14 cellular contexts compared by ENCODE assay signal in genomic region chr6:20868397-20869185, GRCh38.
A peak's percentile ranks its signal among the peaks of the same experiment; 100 is the strongest.
DNase-seq lines count a peak whose midpoint lies in the region; ATAC-seq, FAIRE-seq and TF ChIP-seq lines count a peak whose summit lies in the region.
"Had no signal": no experiment of that assay in that cellular context is flagged by ENCODE, and none has a peak within 500 bp of the region (broad histone marks: within the 10 kb centered on the region; RNA-seq: fewer than 3 reads in every experiment).

No MANE protein-coding gene starts in this region.

- no peaks in the 10 kb centered on the region for H3K36me3 ChIP-seq in GM23338 (ENCODE audit: insufficient read depth)
- H3K36me3 ChIP-seq: BLaER1 had no signal

- H3K36me3 Mint-ChIP-seq in GM23338 (ENCODE audit: low read depth) (no peaks in the 10 kb centered on the region), nephron (ENCODE audit: low read depth) (no peaks in the 10 kb centered on the region)
- H3K36me3 Mint-ChIP-seq in activated naive CD8-positive, alpha-beta T cell treated with anti-CD3 and anti-CD28 coated beads, Interleukin-2, amount 50 U/mL, for 24 hours (ENCODE audit: low read depth): peaks cover 5% of the 10 kb centered on the region

- H3K4me3 ChIP-seq in GM23338: peak overlapping the region; percentile 19; the same call in 1 of the 2 replicates
- H3K4me3 ChIP-seq: BLaER1 had no signal

- H3K4me3 Mint-ChIP-seq in GM23338: peak overlapping the region; percentile 5; the same call in 1 of the 3 replicates
- H3K4me3 Mint-ChIP-seq in nephron: no peak overlapping the region
- no peak overlapping the region for H3K4me3 Mint-ChIP-seq in activated naive CD8-positive, alpha-beta T cell treated with anti-CD3 and anti-CD28 coated beads, Interleukin-2, amount 50 U/mL, for 24 hours
- H3K4me3 Mint-ChIP-seq: naive thymus-derived CD8-positive, alpha-beta T cell had no signal

- H3K4me1 ChIP-seq in GM23338 (ENCODE audit: insufficient read depth): peaks cover 72% of the 10 kb centered on the region
- H3K4me1 ChIP-seq: BLaER1 had no signal

- H3K27ac ChIP-seq in GM23338 (ENCODE audit: low read depth): peak overlapping the region; percentile 60
- H3K27ac ChIP-seq: BLaER1 had no signal

- TF ChIP-seq CTCF in GM23338 (conservative IDR thresholded peaks at IDR 0.05; ENCODE audit: low read depth in 2 of 2) (no peak), nephron (IDR thresholded peaks at IDR 0.05; ENCODE audit: unreplicated experiment in 3 of 3) (no peak)

- H4K20me1 ChIP-seq in GM23338 (replicated peaks; ENCODE audit: insufficient read depth): no peaks in the 10 kb centered on the region
- H4K20me1 ChIP-seq: BLaER1 had no signal

- FAIRE-seq in RCC 7860 (lab: Jason Lieb, UNC) (peak; percentile 21), urothelium cell line (lab: Jason Lieb, UNC) (no peak)
- FAIRE-seq: astrocyte had no signal

- DNase-seq in GM23338 (ENCODE audit: low spot score) (peak; percentile 78), NCI-H2029 (lab: John Stamatoyannopoulos, UW) (peak; percentile 58), RCC 7860 (ENCODE audit: low spot score) (no peak), urothelium cell line (ENCODE audit: low spot score) (no peak), NCI-H2196 treated with DMSO at 0.1 percent for 48 hours (lab: John Stamatoyannopoulos, UW; ENCODE audit: unreplicated experiment) (no peak), NCI-H526 (lab: John Stamatoyannopoulos, UW) (no peak)
- DNase-seq in activated naive CD8-positive, alpha-beta T cell treated with anti-CD3 and anti-CD28 coated beads, Interleukin-2, amount 50 U/mL, for 24 hours: no peak
- DNase-seq: GDM1; naive thymus-derived CD8-positive, alpha-beta T cell had no signal

- H2AFZ ChIP-seq in GM23338: no peak overlapping the region

- ATAC-seq in GM23338: peak; percentile 65
- no peak for ATAC-seq in activated naive CD8-positive, alpha-beta T cell treated with anti-CD3 and anti-CD28 coated beads, Interleukin-2, amount 50 U/mL, for 24 hours
- ATAC-seq: activated CD4-positive, CD25-positive, alpha-beta regulatory T cell treated with anti-CD3 and anti-CD28 coated beads, Interleukin-2, amount 50 U/mL, for 24 hours; naive thymus-derived CD8-positive, alpha-beta T cell; sciatic nerve had no signal

- H3K27ac Mint-ChIP-seq in GM23338 (peak overlapping the region; percentile 68), nephron (peak overlapping the region; percentile 38 to 65 (median 49))
- H3K27ac Mint-ChIP-seq in activated naive CD8-positive, alpha-beta T cell treated with anti-CD3 and anti-CD28 coated beads, Interleukin-2, amount 50 U/mL, for 24 hours: no peak overlapping the region
- H3K27ac Mint-ChIP-seq: naive thymus-derived CD8-positive, alpha-beta T cell had no signal

- no peaks in the 10 kb centered on the region for H3K27me3 Mint-ChIP-seq in GM23338 (ENCODE audit: insufficient read depth, low read depth, poor library complexity)
- no peaks in the 10 kb centered on the region for H3K27me3 Mint-ChIP-seq in nephron (ENCODE audit: low read depth)
- H3K27me3 Mint-ChIP-seq in activated naive CD8-positive, alpha-beta T cell treated with anti-CD3 and anti-CD28 coated beads, Interleukin-2, amount 50 U/mL, for 24 hours: no peaks in the 10 kb centered on the region
- H3K27me3 Mint-ChIP-seq: naive thymus-derived CD8-positive, alpha-beta T cell had no signal

- no peaks in the 10 kb centered on the region for H3K9me2 ChIP-seq in GM23338 (ENCODE audit: insufficient read depth)

- H3K9me3 Mint-ChIP-seq in GM23338 (no peaks in the 10 kb centered on the region), nephron (no peaks in the 10 kb centered on the region)
- H3K9me3 Mint-ChIP-seq in activated naive CD8-positive, alpha-beta T cell treated with anti-CD3 and anti-CD28 coated beads, Interleukin-2, amount 50 U/mL, for 24 hours: peaks cover 3% of the 10 kb centered on the region

- H3F3A ChIP-seq in GM23338 (replicated peaks; ENCODE audit: low read depth): no peaks in the 10 kb centered on the region

- H3K27me3 ChIP-seq in GM23338 (ENCODE audit: insufficient read depth): no peaks in the 10 kb centered on the region
- H3K27me3 ChIP-seq: BLaER1 had no signal

- peak overlapping the region; percentile 69 for H3K4me2 ChIP-seq in GM23338
- H3K4me2 ChIP-seq: BLaER1 had no signal

- no peaks in the 10 kb centered on the region for H3K79me2 ChIP-seq in GM23338 (replicated peaks; ENCODE audit: insufficient read depth)

- H3K4me1 Mint-ChIP-seq in GM23338 (peaks cover 70% of the 10 kb centered on the region), nephron (peaks cover 43% of the 10 kb centered on the region)
- H3K4me1 Mint-ChIP-seq in activated naive CD8-positive, alpha-beta T cell treated with anti-CD3 and anti-CD28 coated beads, Interleukin-2, amount 50 U/mL, for 24 hours: no peaks in the 10 kb centered on the region

TF ChIP-seq in GM23338, 12 proteins besides CTCF, POLR2A, EP300 and RAD21:
- TF ChIP-seq CREB1 (CRISPR knock-in tag; IDR thresholded peaks at IDR 0.05; ENCODE audit: low read depth) (peak; percentile 68), ZNF331 (CRISPR knock-in tag; IDR thresholded peaks at IDR 0.05; ENCODE audit: low read depth) (no peak), STAT1 (IDR thresholded peaks at IDR 0.05; ENCODE audit: unreplicated experiment) (no peak), EZH2 (IDR thresholded peaks at IDR 0.05; ENCODE audit: low read depth, unreplicated experiment) (no peak), NANOG (IDR thresholded peaks at IDR 0.05; ENCODE audit: borderline replicate concordance) (peak; percentile 55)

Comparison
In these comparisons a context has a peak if more than half of its experiments do, and no peak if none do; other contexts are left out.
1. DNase-seq: peak in GM23338 (single experiment) and NCI-H2029 (single experiment); none in RCC 7860 (single experiment), activated naive CD8-positive, alpha-beta T cell treated with anti-CD3 and anti-CD28 coated beads, Interleukin-2, amount 50 U/mL, for 24 hours (single experiment), urothelium cell line (single experiment), NCI-H2196 treated with DMSO at 0.1 percent for 48 hours (single experiment) and NCI-H526 (0 of 2).